Comparison of ENCODE assay signal across 1 cellular context in genomic region chr20:49982346-49983122, GRCh38.
TF ChIP-seq lines count a peak whose summit lies in the region.

SNAI1 (plus strand) TSS chr20:49982980; CDS start chr20:49983060, 80 bp downstream.

TF ChIP-seq in HepG2, 621 proteins besides CTCF, POLR2A, EP300 and RAD21 (continued from another document and continues in another):
- TF ChIP-seq NFRKB (IDR thresholded peaks at IDR 0.05) (no peak), SNAPC4 (CRISPR knock-in tag; IDR thresholded peaks at IDR 0.05) (no peak), HMG20B (CRISPR knock-in tag; conservative IDR thresholded peaks at IDR 0.05) (peak; percentile 39), MEIS1 (CRISPR knock-in tag; IDR thresholded peaks at IDR 0.05; ENCODE audit: borderline replicate concordance) (peak; percentile 57; the same call in 1 of the 2 replicates), MED13 (CRISPR knock-in tag; IDR thresholded peaks at IDR 0.05) (peak; percentile 87), PCBP2 (optimal IDR thresholded peaks at IDR 0.05; ENCODE audit: low read depth, low read length, poor library complexity, severe bottlenecking) (no peak), ZSCAN30 (CRISPR knock-in tag; IDR thresholded peaks at IDR 0.05) (no peak), ZNF224 (CRISPR knock-in tag; IDR thresholded peaks at IDR 0.05) (peak; percentile 90; the same call in 1 of the 2 replicates), HNRNPL (IDR thresholded peaks at IDR 0.05; ENCODE audit: low read depth, low read length) (peak; percentile 8; the same call in 1 of the 2 replicates), ZNF354B (CRISPR knock-in tag; IDR thresholded peaks at IDR 0.05) (0 out of 2 replicates have a peak, but pooled peaks have one; percentile 7), MAZ (IDR thresholded peaks at IDR 0.05; ENCODE audit: borderline replicate concordance, low read depth, low read length) (peak; percentile 75; the same call in 1 of the 2 replicates), MAZ (CRISPR knock-in tag; IDR thresholded peaks at IDR 0.05; ENCODE audit: low read depth) (no peak; the same call in none of the 2 replicates), AKNA (CRISPR knock-in tag; IDR thresholded peaks at IDR 0.05; ENCODE audit: borderline replicate concordance) (no peak; the same call in none of the 2 replicates), KDM4B (CRISPR knock-in tag; IDR thresholded peaks at IDR 0.05) (peak; percentile 88), RELA (CRISPR knock-in tag; IDR thresholded peaks at IDR 0.05) (peak; percentile 16; the same call in 1 of the 2 replicates), PRDM4 (CRISPR knock-in tag; IDR thresholded peaks at IDR 0.05; ENCODE audit: borderline replicate concordance) (peak; percentile 87), ATF1 (CRISPR knock-in tag; IDR thresholded peaks at IDR 0.05) (no peak), POLR2G (IDR thresholded peaks at IDR 0.05; ENCODE audit: low read depth, low read length) (peak; percentile 99), ZBTB33 (CRISPR knock-in tag; IDR thresholded peaks at IDR 0.05) (peak; percentile 43), ADNP (CRISPR knock-in tag; IDR thresholded peaks at IDR 0.05) (peak; percentile 76)
- TF ChIP-seq, protein P1, sequence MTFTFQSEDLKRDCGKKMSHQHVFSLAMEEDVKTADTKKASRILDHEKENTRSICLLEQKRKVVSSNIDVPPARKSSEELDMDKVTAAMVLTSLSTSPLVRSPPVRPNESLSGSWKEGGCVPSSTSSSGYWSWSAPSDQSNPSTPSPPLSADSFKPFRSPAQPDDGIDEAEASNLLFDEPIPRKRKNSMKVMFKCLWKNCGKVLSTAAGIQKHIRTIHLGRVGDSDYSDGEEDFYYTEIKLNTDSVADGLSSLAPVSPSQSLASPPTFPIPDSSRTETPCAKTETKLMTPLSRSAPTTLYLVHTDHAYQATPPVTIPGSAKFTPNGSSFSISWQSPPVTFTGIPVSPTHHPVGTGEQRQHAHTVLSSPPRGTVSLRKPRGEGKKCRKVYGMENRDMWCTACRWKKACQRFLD (CRISPR knock-in tag; IDR thresholded peaks at IDR 0.05; ENCODE audit: borderline replicate concordance), result peak; percentile 73; the same call in 1 of the 2 replicates
- TF ChIP-seq, protein P2, sequence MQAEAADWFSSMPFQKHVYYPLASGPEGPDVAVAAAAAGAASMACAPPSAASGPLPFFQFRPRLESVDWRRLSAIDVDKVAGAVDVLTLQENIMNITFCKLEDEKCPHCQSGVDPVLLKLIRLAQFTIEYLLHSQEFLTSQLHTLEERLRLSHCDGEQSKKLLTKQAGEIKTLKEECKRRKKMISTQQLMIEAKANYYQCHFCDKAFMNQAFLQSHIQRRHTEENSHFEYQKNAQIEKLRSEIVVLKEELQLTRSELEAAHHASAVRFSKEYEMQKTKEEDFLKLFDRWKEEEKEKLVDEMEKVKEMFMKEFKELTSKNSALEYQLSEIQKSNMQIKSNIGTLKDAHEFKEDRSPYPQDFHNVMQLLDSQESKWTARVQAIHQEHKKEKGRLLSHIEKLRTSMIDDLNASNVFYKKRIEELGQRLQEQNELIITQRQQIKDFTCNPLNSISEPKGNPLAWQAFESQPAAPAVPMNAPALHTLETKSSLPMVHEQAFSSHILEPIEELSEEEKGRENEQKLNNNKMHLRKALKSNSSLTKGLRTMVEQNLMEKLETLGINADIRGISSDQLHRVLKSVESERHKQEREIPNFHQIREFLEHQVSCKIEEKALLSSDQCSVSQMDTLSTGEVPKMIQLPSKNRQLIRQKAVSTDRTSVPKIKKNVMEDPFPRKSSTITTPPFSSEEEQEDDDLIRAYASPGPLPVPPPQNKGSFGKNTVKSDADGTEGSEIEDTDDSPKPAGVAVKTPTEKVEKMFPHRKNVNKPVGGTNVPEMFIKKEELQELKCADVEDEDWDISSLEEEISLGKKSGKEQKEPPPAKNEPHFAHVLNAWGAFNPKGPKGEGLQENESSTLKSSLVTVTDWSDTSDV (CRISPR knock-in tag; IDR thresholded peaks at IDR 0.05), result peak; percentile 94; the same call in 1 of the 2 replicates
- TF ChIP-seq, protein P3, sequence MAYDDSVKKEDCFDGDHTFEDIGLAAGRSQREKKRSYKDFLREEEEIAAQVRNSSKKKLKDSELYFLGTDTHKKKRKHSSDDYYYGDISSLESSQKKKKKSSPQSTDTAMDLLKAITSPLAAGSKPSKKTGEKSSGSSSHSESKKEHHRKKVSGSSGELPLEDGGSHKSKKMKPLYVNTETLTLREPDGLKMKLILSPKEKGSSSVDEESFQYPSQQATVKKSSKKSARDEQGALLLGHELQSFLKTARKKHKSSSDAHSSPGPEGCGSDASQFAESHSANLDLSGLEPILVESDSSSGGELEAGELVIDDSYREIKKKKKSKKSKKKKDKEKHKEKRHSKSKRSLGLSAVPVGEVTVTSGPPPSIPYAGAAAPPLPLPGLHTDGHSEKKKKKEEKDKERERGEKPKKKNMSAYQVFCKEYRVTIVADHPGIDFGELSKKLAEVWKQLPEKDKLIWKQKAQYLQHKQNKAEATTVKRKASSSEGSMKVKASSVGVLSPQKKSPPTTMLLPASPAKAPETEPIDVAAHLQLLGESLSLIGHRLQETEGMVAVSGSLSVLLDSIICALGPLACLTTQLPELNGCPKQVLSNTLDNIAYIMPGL (CRISPR knock-in tag; IDR thresholded peaks at IDR 0.05; ENCODE audit: borderline replicate concordance in 1 of 2, low read depth in 1 of 2), result peak; percentile 71 to 72; a peak in 3 of 4 replicates
- TF ChIP-seq, protein P4, sequence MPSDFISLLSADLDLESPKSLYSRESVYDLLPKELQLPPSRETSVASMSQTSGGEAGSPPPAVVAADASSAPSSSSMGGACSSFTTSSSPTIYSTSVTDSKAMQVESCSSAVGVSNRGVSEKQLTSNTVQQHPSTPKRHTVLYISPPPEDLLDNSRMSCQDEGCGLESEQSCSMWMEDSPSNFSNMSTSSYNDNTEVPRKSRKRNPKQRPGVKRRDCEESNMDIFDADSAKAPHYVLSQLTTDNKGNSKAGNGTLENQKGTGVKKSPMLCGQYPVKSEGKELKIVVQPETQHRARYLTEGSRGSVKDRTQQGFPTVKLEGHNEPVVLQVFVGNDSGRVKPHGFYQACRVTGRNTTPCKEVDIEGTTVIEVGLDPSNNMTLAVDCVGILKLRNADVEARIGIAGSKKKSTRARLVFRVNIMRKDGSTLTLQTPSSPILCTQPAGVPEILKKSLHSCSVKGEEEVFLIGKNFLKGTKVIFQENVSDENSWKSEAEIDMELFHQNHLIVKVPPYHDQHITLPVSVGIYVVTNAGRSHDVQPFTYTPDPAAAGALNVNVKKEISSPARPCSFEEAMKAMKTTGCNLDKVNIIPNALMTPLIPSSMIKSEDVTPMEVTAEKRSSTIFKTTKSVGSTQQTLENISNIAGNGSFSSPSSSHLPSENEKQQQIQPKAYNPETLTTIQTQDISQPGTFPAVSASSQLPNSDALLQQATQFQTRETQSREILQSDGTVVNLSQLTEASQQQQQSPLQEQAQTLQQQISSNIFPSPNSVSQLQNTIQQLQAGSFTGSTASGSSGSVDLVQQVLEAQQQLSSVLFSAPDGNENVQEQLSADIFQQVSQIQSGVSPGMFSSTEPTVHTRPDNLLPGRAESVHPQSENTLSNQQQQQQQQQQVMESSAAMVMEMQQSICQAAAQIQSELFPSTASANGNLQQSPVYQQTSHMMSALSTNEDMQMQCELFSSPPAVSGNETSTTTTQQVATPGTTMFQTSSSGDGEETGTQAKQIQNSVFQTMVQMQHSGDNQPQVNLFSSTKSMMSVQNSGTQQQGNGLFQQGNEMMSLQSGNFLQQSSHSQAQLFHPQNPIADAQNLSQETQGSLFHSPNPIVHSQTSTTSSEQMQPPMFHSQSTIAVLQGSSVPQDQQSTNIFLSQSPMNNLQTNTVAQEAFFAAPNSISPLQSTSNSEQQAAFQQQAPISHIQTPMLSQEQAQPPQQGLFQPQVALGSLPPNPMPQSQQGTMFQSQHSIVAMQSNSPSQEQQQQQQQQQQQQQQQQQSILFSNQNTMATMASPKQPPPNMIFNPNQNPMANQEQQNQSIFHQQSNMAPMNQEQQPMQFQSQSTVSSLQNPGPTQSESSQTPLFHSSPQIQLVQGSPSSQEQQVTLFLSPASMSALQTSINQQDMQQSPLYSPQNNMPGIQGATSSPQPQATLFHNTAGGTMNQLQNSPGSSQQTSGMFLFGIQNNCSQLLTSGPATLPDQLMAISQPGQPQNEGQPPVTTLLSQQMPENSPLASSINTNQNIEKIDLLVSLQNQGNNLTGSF (CRISPR knock-in tag; IDR thresholded peaks at IDR 0.05), result peak; percentile 99
